15 cellular contexts compared by ENCODE assay signal in the genomic region with DNA sequence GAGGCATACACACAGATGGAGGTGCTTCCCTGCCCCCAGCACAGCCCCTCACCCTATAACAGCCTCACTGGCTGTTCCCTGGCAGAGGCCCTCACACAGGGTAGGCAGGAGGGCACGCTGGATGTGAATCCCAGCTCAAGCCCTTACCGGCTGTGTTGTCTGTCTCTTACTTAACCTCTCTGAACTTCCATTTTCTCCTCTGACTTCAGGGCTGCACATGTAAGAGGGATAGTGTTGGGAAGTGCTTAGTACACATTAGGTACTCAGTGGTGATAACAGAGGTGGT. TPM values are rescaled to one million over a fixed set of nuclear protein-coding genes. Genes with fewer than 3 reads are reported as not detected.
A peak's percentile ranks its signal among the peaks of the same experiment; 100 is the strongest.
DNase-seq lines count a peak whose midpoint lies in the region; ATAC-seq and TF ChIP-seq lines count a peak whose summit lies in the region.
"Had no signal": no experiment of that assay in that cellular context is flagged by ENCODE, and none has a peak within 500 bp of the region (broad histone marks: within the 10 kb centered on the region; RNA-seq: fewer than 3 reads in every experiment).

No MANE protein-coding gene starts in this region.

- no peak overlapping the region for H3K9ac ChIP-seq in trophoblast cell (ENCODE audit: low read length)

- no peak overlapping the region for H3K27ac Mint-ChIP-seq in Calu3 (ENCODE audit: unreplicated experiment)
- H3K27ac Mint-ChIP-seq: CD8-positive, alpha-beta T cell; H9 had no signal

- no peak for TF ChIP-seq CTCF in Calu3 (IDR thresholded peaks at IDR 0.05; ENCODE audit: unreplicated experiment)
- TF ChIP-seq CTCF in Panc1 (IDR thresholded peaks at IDR 0.05): no peak

- H3K4ac ChIP-seq in trophoblast cell (ENCODE audit: low read depth, low read length): no peak overlapping the region

- TSS peak; percentile 14 for BruUV-seq in Calu3 (replicated peaks; lab: Mats Ljungman, UMichigan)
- no TSS peak for BruUV-seq in Panc1 (replicated peaks; lab: Mats Ljungman, UMichigan)

- peaks cover 64% of the 10 kb centered on the region for H3K4me1 Mint-ChIP-seq in Calu3 (ENCODE audit: low read depth, unreplicated experiment)

- H3K4me2 ChIP-seq in trophoblast cell (ENCODE audit: low read length): no peak overlapping the region

- no peak overlapping the region for H4K8ac ChIP-seq in trophoblast cell (ENCODE audit: low read depth, low read length)

- no peaks in the 10 kb centered on the region for H3K27me3 ChIP-seq in Panc1 (ENCODE audit: control insufficient read depth, insufficient read depth, low read length)
- H3K27me3 ChIP-seq in esophagus (ENCODE audit: control insufficient read depth in 1 of 2, insufficient read depth in 2 of 2, low read length in 2 of 2): no peaks in the 10 kb centered on the region
- no peaks in the 10 kb centered on the region for H3K27me3 ChIP-seq in trophoblast cell (ENCODE audit: insufficient read depth, low read length)
- H3K27me3 ChIP-seq: BE2C, SJSA1 had no signal

- no peaks in the 10 kb centered on the region for H3K27me3 Mint-ChIP-seq in Calu3 (ENCODE audit: unreplicated experiment)

- H2AFZ ChIP-seq in trophoblast cell (ENCODE audit: insufficient read depth, low read length, poor library complexity): no peak overlapping the region

- no peak overlapping the region for H2AK5ac ChIP-seq in trophoblast cell (ENCODE audit: low read length)

- in situ Hi-C loops in Panc1 (cut with HindIII; ENCODE audit: low pct_unique_long_range_greater_than_20kb, low sequenced_read_pairs): no loop called here

- CTCF ChIA-PET in Calu3 (lab: Charles Lee): interaction anchor here (0.6 to 8.5 kb wide), 6 partner anchors 13 to 168 kb away, joined by 3 to 245 read pairs (median 20); a partner anchor contains a TSS
- CTCF ChIA-PET in Panc1 (lab: Charles Lee): interaction anchor here (0.5 to 7.1 kb wide), 8 partner anchors 10 to 134 kb away, joined by 3 to 104 read pairs (median 6); no protein-coding TSS in a partner anchor

- H3K4me3 ChIP-seq in Panc1 (ENCODE audit: low read depth in 2 of 2, low read length in 2 of 2): no peak overlapping the region
- H3K4me3 ChIP-seq in esophagus (ENCODE audit: low read depth in 1 of 2, low read length in 2 of 2): peak overlapping the region in 1 of 2 donors; percentile 9
- no peak overlapping the region for H3K4me3 ChIP-seq in trophoblast cell (ENCODE audit: low read depth, low read length)
- H3K4me3 ChIP-seq: SJSA1 had no signal

- H2BK120ac ChIP-seq in trophoblast cell (ENCODE audit: insufficient read depth, low read length, poor library complexity): no peak overlapping the region

- H3K4me1 ChIP-seq in Panc1 (ENCODE audit: control insufficient read depth, insufficient read depth, low read length) (peaks cover 23% of the 10 kb centered on the region), esophagus (ENCODE audit: control insufficient read depth in 2 of 2, insufficient read depth in 2 of 2, low read length in 1 of 2) (peaks cover 3 to 28% of the 10 kb centered on the region in 2 donors), trophoblast cell (ENCODE audit: control insufficient read depth in 1 of 2, insufficient read depth in 2 of 2, low read length in 2 of 2) (peaks cover 8% of the 10 kb centered on the region in 2 experiments)

- H4K12ac ChIP-seq in trophoblast cell (ENCODE audit: low read depth, low read length): no peak overlapping the region

- H3K4me3 Mint-ChIP-seq in Calu3 (ENCODE audit: low read depth, unreplicated experiment): no peak overlapping the region
- H3K4me3 Mint-ChIP-seq: H9 had no signal

- no peak overlapping the region for H3K14ac ChIP-seq in trophoblast cell (ENCODE audit: low read length)

- H2BK12ac ChIP-seq in trophoblast cell (ENCODE audit: low read length): no peak overlapping the region

- H3K79me1 ChIP-seq in trophoblast cell (ENCODE audit: low read length): peaks cover 8% of the 10 kb centered on the region

- H4K91ac ChIP-seq in trophoblast cell (ENCODE audit: low read depth, low read length): peak overlapping the region; percentile 26

- no peak for ATAC-seq in Panc1
- ATAC-seq: CD8-positive, alpha-beta T cell had no signal

- no peaks in the 10 kb centered on the region for H3K36me3 ChIP-seq in Panc1 (ENCODE audit: control insufficient read depth, insufficient read depth, low read length)
- no peaks in the 10 kb centered on the region for H3K36me3 ChIP-seq in esophagus (ENCODE audit: control insufficient read depth in 2 of 2, insufficient read depth in 2 of 2, low read length in 1 of 2)
- H3K36me3 ChIP-seq in trophoblast cell (ENCODE audit: control insufficient read depth in 1 of 2, insufficient read depth in 2 of 2, low read length in 2 of 2): no peaks in the 10 kb centered on the region
- H3K36me3 ChIP-seq: BE2C, SJSA1 had no signal

- 68 to 74% methylated on average over 2 of the region's 2 CpGs for WGBS in esophagus, 2 donors
- no CpG with 5 or more reads among the region's 2 CpGs for WGBS in trophoblast cell (ENCODE audit: extremely low coverage, insufficient coverage, insufficient read length)

- H2BK5ac ChIP-seq in trophoblast cell (ENCODE audit: low read depth, low read length, poor library complexity): no peak overlapping the region

- H3K27ac ChIP-seq in Panc1 (ENCODE audit: low read length) (peak overlapping the region; percentile 20; the same call in 1 of the 2 replicates), esophagus (ENCODE audit: low read depth in 2 of 2, low read length in 1 of 2) (peak overlapping the region; percentile 90 to 97), trophoblast cell (ENCODE audit: low read depth, low read length) (no peak overlapping the region)
- H3K27ac ChIP-seq: SJSA1 had no signal

- H3K9me3 ChIP-seq in Panc1 (ENCODE audit: control insufficient read depth, insufficient read depth, low read depth, low read length) (no peaks in the 10 kb centered on the region), esophagus (ENCODE audit: control insufficient read depth in 2 of 2, insufficient read depth in 1 of 2, low read depth in 1 of 2, low read length in 1 of 2) (no peaks in the 10 kb centered on the region), trophoblast cell (ENCODE audit: insufficient read depth, low read depth, low read length) (no peaks in the 10 kb centered on the region)
- H3K9me3 ChIP-seq: BE2C, SJSA1 had no signal

- POLR2A ChIA-PET in Panc1 (lab: Charles Lee): no interaction called here

- H3K79me2 ChIP-seq in trophoblast cell (ENCODE audit: control insufficient read depth, insufficient read depth, low read length, poor library complexity): no peaks in the 10 kb centered on the region

- H3K23ac ChIP-seq in trophoblast cell (ENCODE audit: low read length): no peak overlapping the region

- peaks cover 29% of the 10 kb centered on the region for H3K36me3 Mint-ChIP-seq in Calu3 (ENCODE audit: insufficient read depth, unreplicated experiment)
- H3K36me3 Mint-ChIP-seq: CD8-positive, alpha-beta T cell; IgD-negative memory B cell had no signal

- no peaks in the 10 kb centered on the region for H3K9me3 Mint-ChIP-seq in Calu3 (ENCODE audit: low read depth, unreplicated experiment)
- H3K9me3 Mint-ChIP-seq: CD8-positive, alpha-beta T cell; H9; IgD-negative memory B cell had no signal

- H3K18ac ChIP-seq in trophoblast cell (ENCODE audit: low read length): no peak overlapping the region

- intact Hi-C loops in Calu3 (cut with micrococcal nuclease; ENCODE audit: unreplicated experiment): loop anchor here (10.0 kb wide), 2 partner anchors 249 to 339 kb away; no protein-coding TSS in a partner anchor
- intact Hi-C loops in Panc1 (cut with micrococcal nuclease; ENCODE audit: unreplicated experiment): loop anchor here (10.0 kb wide), 2 partner anchors 289 to 339 kb away; no protein-coding TSS in a partner anchor

- DNase-seq in Calu3: no peak
- DNase-seq in Panc1 (ENCODE audit: low read depth, low spot score): no peak
- DNase-seq in trophoblast cell: no peak
- DNase-seq in activated CD4-positive, CD25-positive, alpha-beta regulatory T cell treated with anti-CD3 and anti-CD28 coated beads, Interleukin-2, amount 50 U/mL, for 72 hours: no peak
- no peak for DNase-seq in UCSD-AML1 (lab: John Stamatoyannopoulos, UW; ENCODE audit: unreplicated experiment)
- no peak for DNase-seq in NCI-H526 treated with DMSO at 0.1 percent for 48 hours (lab: John Stamatoyannopoulos, UW)
- DNase-seq in NCI-H1417 treated with DMSO at 0.1 percent for 48 hours (lab: John Stamatoyannopoulos, UW): no peak
- DNase-seq: BE2C; CD8-positive, alpha-beta T cell; H9; NCI-H187 treated with DMSO at 0.1 percent for 48 hours had no signal

RNA-seq across cellular contexts. Expression of a gene that starts 24.6 kb away (rescaled TPM):
- 807 and 937 TPM in 2 replicates for total RNA-seq in Calu3 (2022)
- total RNA-seq in Panc1 (2021; ENCODE audit: unreplicated experiment): 747 TPM
- 685 TPM for polyA plus RNA-seq in Panc1 (2012; ENCODE audit: insufficient read length)
- polyA plus RNA-seq in esophagus: 100 to 1,000 TPM; 342 to 553 TPM
- polyA plus RNA-seq in trophoblast cell (2013): 905 and 911 TPM in 2 replicates

RNA-seq across cellular contexts. Expression of a gene that starts 39.7 kb away (rescaled TPM):
- total RNA-seq in Calu3 (2022): 472 and 593 TPM in 2 replicates
- total RNA-seq in Panc1 (2021; ENCODE audit: unreplicated experiment): 1.9 TPM
- 4.7 TPM for polyA plus RNA-seq in Panc1 (2012; ENCODE audit: insufficient read length)
- 100 to 1,000 TPM in 1 of 2 donors, 10 to 100 TPM in 1; 92.9 to 191 TPM for polyA plus RNA-seq in esophagus
- polyA plus RNA-seq in trophoblast cell (2013): 145 and 161 TPM in 2 replicates
- total RNA-seq: CD8-positive, alpha-beta T cell had no signal
- polyA plus RNA-seq: IgD-negative memory B cell had no signal

RNA-seq across cellular contexts. Expression of a gene that starts 48.0 kb away (rescaled TPM):
- total RNA-seq in Calu3 (2022) (not detected in 2 replicates), Panc1 (2021; ENCODE audit: unreplicated experiment) (not detected)
- not detected for polyA plus RNA-seq in Panc1 (2012; ENCODE audit: insufficient read length)
- not detected for polyA plus RNA-seq in esophagus
- 25.4 and 27.3 TPM in 2 replicates for polyA plus RNA-seq in trophoblast cell (2013)
- total RNA-seq: CD8-positive, alpha-beta T cell; H9; HT-29; SJSA1 had no signal
- polyA plus RNA-seq: IgD-negative memory B cell had no signal

RNA-seq across cellular contexts. Expression of a gene that starts 51.5 kb away (rescaled TPM):
- total RNA-seq in Calu3 (2022) (3.8 and 4.2 TPM in 2 replicates), Panc1 (2021; ENCODE audit: unreplicated experiment) (1.6 TPM)
- polyA plus RNA-seq in Panc1 (2012; ENCODE audit: insufficient read length): 2.7 TPM
- polyA plus RNA-seq in esophagus: 100 to 1,000 TPM; 413 to 534 TPM
- polyA plus RNA-seq in trophoblast cell (2013): 7.9 and 8.4 TPM in 2 replicates
- total RNA-seq: CD8-positive, alpha-beta T cell; H9 had no signal
- polyA plus RNA-seq: IgD-negative memory B cell had no signal

Comparison
In these comparisons a context has a peak if more than half of its experiments do, and no peak if none do; other contexts are left out.
1. RNA of a gene that starts 39.7 kb away (total RNA-seq): 472 to 593 TPM in Calu3; 1.9 TPM in Panc1 (single experiment); every median in the first group is over 100 times any median in the second.